Comparison of ENCODE assay signal across 13 cellular contexts in the genomic region with DNA sequence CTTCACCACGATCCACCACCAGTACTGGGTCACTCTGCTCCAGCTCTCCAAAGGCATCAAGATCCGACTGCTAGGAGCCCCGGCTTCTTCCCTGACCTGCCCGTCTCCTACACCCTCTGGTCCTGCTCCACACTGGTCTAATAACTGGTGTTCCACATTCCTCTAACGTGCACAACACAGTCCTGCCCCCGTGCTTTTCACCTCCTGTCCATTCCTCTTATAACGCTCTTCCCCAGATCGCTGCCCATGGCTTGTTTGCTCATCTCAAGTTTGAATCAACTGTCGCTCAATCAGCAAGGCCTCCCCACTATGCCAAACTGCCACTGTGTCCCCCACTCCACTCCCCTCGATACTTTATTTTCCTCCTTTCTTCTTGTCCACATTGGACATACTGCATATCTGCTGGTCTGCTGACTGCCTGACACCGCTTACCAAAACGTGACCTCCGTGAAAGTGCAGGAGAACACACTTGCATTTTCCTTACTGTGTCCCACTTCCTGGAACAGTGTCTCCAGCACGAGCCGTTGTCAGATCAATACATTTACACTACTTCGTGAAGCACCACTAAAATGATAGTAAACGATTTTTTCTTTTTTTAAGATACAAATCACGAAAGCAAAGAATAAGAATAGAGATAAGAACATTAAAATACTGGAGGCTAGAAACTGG. TPM values are rescaled to one million over a fixed set of nuclear protein-coding genes. Genes with fewer than 3 reads are reported as not detected.
DNase-seq lines count a peak whose midpoint lies in the region; ATAC-seq and TF ChIP-seq lines count a peak whose summit lies in the region.
"Had no signal": no experiment of that assay in that cellular context is flagged by ENCODE, and none has a peak within 500 bp of the region (broad histone marks: within the 10 kb centered on the region; RNA-seq: fewer than 3 reads in every experiment).

No MANE protein-coding gene starts in this region.

- no peaks in the 10 kb centered on the region for H3K27me3 Mint-ChIP-seq in activated naive CD4-positive, alpha-beta T cell treated with anti-CD3 and anti-CD28 coated beads, Interleukin-2, amount 50 U/mL, for 24 hours
- H3K27me3 Mint-ChIP-seq in activated T-helper 17 cell treated with anti-CD3 and anti-CD28 coated beads, Interleukin-2, amount 50 U/mL, for 72 hours: no peaks in the 10 kb centered on the region
- H3K27me3 Mint-ChIP-seq in mesothelial cell of epicardium (ENCODE audit: low read depth): no peaks in the 10 kb centered on the region
- no peaks in the 10 kb centered on the region for H3K27me3 Mint-ChIP-seq in type B pancreatic cell

- no peak for ATAC-seq in activated T-helper 17 cell treated with anti-CD3 and anti-CD28 coated beads, Interleukin-2, amount 50 U/mL, for 72 hours (replicated peaks)
- ATAC-seq in HG02885 (IDR thresholded peaks at IDR 0.05; ENCODE audit: poor library complexity, unreplicated experiment): no peak
- no peak for ATAC-seq in GM19035 (IDR thresholded peaks at IDR 0.05; ENCODE audit: unreplicated experiment)
- no peak for ATAC-seq in GM19351 (IDR thresholded peaks at IDR 0.05; ENCODE audit: unreplicated experiment)

- H3K4me3 Mint-ChIP-seq in activated naive CD4-positive, alpha-beta T cell treated with anti-CD3 and anti-CD28 coated beads, Interleukin-2, amount 50 U/mL, for 24 hours: peak overlapping the region; percentile 31
- peak overlapping the region; percentile 94 for H3K4me3 Mint-ChIP-seq in activated T-helper 17 cell treated with anti-CD3 and anti-CD28 coated beads, Interleukin-2, amount 50 U/mL, for 72 hours
- H3K4me3 Mint-ChIP-seq in mesothelial cell of epicardium: no peak overlapping the region
- H3K4me3 Mint-ChIP-seq in type B pancreatic cell: peak overlapping the region; percentile 8

- TF ChIP-seq CTCF in mesothelial cell of epicardium (IDR thresholded peaks at IDR 0.05; ENCODE audit: unreplicated experiment) (no peak), type B pancreatic cell (conservative IDR thresholded peaks at IDR 0.05) (no peak)

- H3K9me3 Mint-ChIP-seq in activated naive CD4-positive, alpha-beta T cell treated with anti-CD3 and anti-CD28 coated beads, Interleukin-2, amount 50 U/mL, for 24 hours: no peaks in the 10 kb centered on the region
- no peaks in the 10 kb centered on the region for H3K9me3 Mint-ChIP-seq in activated T-helper 17 cell treated with anti-CD3 and anti-CD28 coated beads, Interleukin-2, amount 50 U/mL, for 72 hours
- H3K9me3 Mint-ChIP-seq in mesothelial cell of epicardium: no peaks in the 10 kb centered on the region
- H3K9me3 Mint-ChIP-seq in type B pancreatic cell: no peaks in the 10 kb centered on the region

- H3K4me1 Mint-ChIP-seq in activated naive CD4-positive, alpha-beta T cell treated with anti-CD3 and anti-CD28 coated beads, Interleukin-2, amount 50 U/mL, for 24 hours: peaks cover 77% of the 10 kb centered on the region
- H3K4me1 Mint-ChIP-seq in activated T-helper 17 cell treated with anti-CD3 and anti-CD28 coated beads, Interleukin-2, amount 50 U/mL, for 72 hours: peaks cover 57% of the 10 kb centered on the region
- peaks cover 39% of the 10 kb centered on the region for H3K4me1 Mint-ChIP-seq in mesothelial cell of epicardium
- peaks cover 47% of the 10 kb centered on the region for H3K4me1 Mint-ChIP-seq in type B pancreatic cell (ENCODE audit: unreplicated experiment)

- H3K36me3 Mint-ChIP-seq in activated naive CD4-positive, alpha-beta T cell treated with anti-CD3 and anti-CD28 coated beads, Interleukin-2, amount 50 U/mL, for 24 hours: peaks cover 3% of the 10 kb centered on the region
- peaks cover 58% of the 10 kb centered on the region for H3K36me3 Mint-ChIP-seq in activated T-helper 17 cell treated with anti-CD3 and anti-CD28 coated beads, Interleukin-2, amount 50 U/mL, for 72 hours (ENCODE audit: low read depth)
- H3K36me3 Mint-ChIP-seq in mesothelial cell of epicardium (no peaks in the 10 kb centered on the region), type B pancreatic cell (peaks cover 11% of the 10 kb centered on the region)

- peak overlapping the region; percentile 43 for H3K27ac Mint-ChIP-seq in activated naive CD4-positive, alpha-beta T cell treated with anti-CD3 and anti-CD28 coated beads, Interleukin-2, amount 50 U/mL, for 24 hours
- peak overlapping the region; percentile 89 for H3K27ac Mint-ChIP-seq in activated T-helper 17 cell treated with anti-CD3 and anti-CD28 coated beads, Interleukin-2, amount 50 U/mL, for 72 hours
- peak overlapping the region; percentile 8 for H3K27ac Mint-ChIP-seq in mesothelial cell of epicardium
- H3K27ac Mint-ChIP-seq in type B pancreatic cell: peak overlapping the region; percentile 21

- no peak for DNase-seq in activated naive CD4-positive, alpha-beta T cell treated with Interleukin-2 at 50 U/mL for 16 hours
- no peak for DNase-seq in mesothelial cell of epicardium (ENCODE audit: low spot score in 2 of 2, unreplicated experiment in 2 of 2)
- no peak for DNase-seq in type B pancreatic cell (ENCODE audit: extremely low spot score, unreplicated experiment)
- DNase-seq: DMS79, hippocampal formation, left ventricle myocardium inferior, NCI-H2171, nucleus accumbens had no signal

RNA-seq across cellular contexts. Expression of gene HDLBP, which starts 6.5 kb away (rescaled TPM):
- 100 to 1,000 TPM; 303 to 319 TPM for total RNA-seq in activated T-helper 17 cell treated with anti-CD3 and anti-CD28 coated beads, Interleukin-2, amount 50 U/mL, for 72 hours
- 479 to 484 TPM (median 480 TPM) in 3 replicates for total RNA-seq in mesothelial cell of epicardium
- 466 and 659 TPM in 2 replicates for total RNA-seq in type B pancreatic cell (ENCODE audit: low replicate concordance)

RNA-seq across cellular contexts. Expression of gene SEPTIN2, which starts 6.8 kb away (rescaled TPM):
- 100 to 1,000 TPM; 180 to 230 TPM for total RNA-seq in activated T-helper 17 cell treated with anti-CD3 and anti-CD28 coated beads, Interleukin-2, amount 50 U/mL, for 72 hours
- total RNA-seq in mesothelial cell of epicardium: 507 to 522 TPM (median 508 TPM) in 3 replicates
- total RNA-seq in type B pancreatic cell (ENCODE audit: low replicate concordance): 333 and 425 TPM in 2 replicates

RNA-seq across cellular contexts. Expression of gene FARP2, which starts 47.1 kb away (rescaled TPM):
- total RNA-seq in activated T-helper 17 cell treated with anti-CD3 and anti-CD28 coated beads, Interleukin-2, amount 50 U/mL, for 72 hours: 10 to 100 TPM; 26.1 to 33.1 TPM
- total RNA-seq in mesothelial cell of epicardium (54.9 to 55.1 TPM (median 54.9 TPM) in 3 replicates), type B pancreatic cell (ENCODE audit: low replicate concordance) (62.5 and 71.1 TPM in 2 replicates)

Comparison
In these comparisons a context has a peak if more than half of its experiments do, and no peak if none do; other contexts are left out.
1. H3K27ac Mint-ChIP-seq: peak in every context shown above with its lines; median percentile 89 in activated T-helper 17 cell treated with anti-CD3 and anti-CD28 coated beads, Interleukin-2, amount 50 U/mL, for 72 hours; 43 in activated naive CD4-positive, alpha-beta T cell treated with anti-CD3 and anti-CD28 coated beads, Interleukin-2, amount 50 U/mL, for 24 hours; 21 in type B pancreatic cell; 8 in mesothelial cell of epicardium.